23 cellular contexts compared by ENCODE assay signal in genomic region chr5:57324159-57324558, GRCh38.
DNase-seq lines count a peak whose midpoint lies in the region; ATAC-seq and TF ChIP-seq lines count a peak whose summit lies in the region.
"Had no signal": no experiment of that assay in that cellular context is flagged by ENCODE, and none has a peak within 500 bp of the region (broad histone marks: within the 10 kb centered on the region; RNA-seq: fewer than 3 reads in every experiment).

No MANE protein-coding gene starts in this region.

- peak; percentile 57 for DNase-seq in activated CD4-positive, alpha-beta T cell treated with anti-CD3 and anti-CD28 coated beads for 36 hours
- no peak for DNase-seq in activated CD4-positive, alpha-beta T cell treated with anti-CD3 and anti-CD28 coated beads, Interleukin-2, amount 10 ng/mL, durations not matched to agents 7 days and 5 days
- peak; percentile 17 for DNase-seq in DND-41
- no peak for DNase-seq in mesothelial cell of epicardium (ENCODE audit: low spot score in 2 of 2, unreplicated experiment in 2 of 2)
- DNase-seq in H7: no peak
- DNase-seq: 8988T; activated T-cell treated with anti-CD3 and anti-CD28 coated beads, Interleukin-2, amount 50 U/mL, for 72 hours; colonic mucosa; effector memory CD4-positive, alpha-beta T cell; foreskin keratinocyte; GM23248; NCI-H187 treated with DMSO at 0.1 percent for 48 hours; psoas muscle; SHP77 treated with DMSO at 0.1 percent for 48 hours had no signal

- POLR2A ChIA-PET in activated CD4-positive, alpha-beta T cell treated with anti-CD3 and anti-CD28 coated beads for 36 hours (lab: Charles Lee): no interaction called here
- POLR2A ChIA-PET in activated CD4-positive, alpha-beta T cell treated with anti-CD3 and anti-CD28 coated beads, Interleukin-2, amount 10 ng/mL, durations not matched to agents 7 days and 5 days (lab: Charles Lee): no interaction called here

- peaks cover 28% of the 10 kb centered on the region for H3K4me1 Mint-ChIP-seq in activated CD4-positive, alpha-beta T cell treated with anti-CD3 and anti-CD28 coated beads for 36 hours
- H3K4me1 Mint-ChIP-seq in activated CD4-positive, alpha-beta T cell treated with anti-CD3 and anti-CD28 coated beads, Interleukin-2, amount 10 ng/mL, durations not matched to agents 7 days and 5 days: peaks cover 6% of the 10 kb centered on the region
- peaks cover 14% of the 10 kb centered on the region for H3K4me1 Mint-ChIP-seq in activated T-helper 17 cell treated with anti-CD3 and anti-CD28 coated beads, Interleukin-2, amount 50 U/mL, for 72 hours
- peaks cover 11% of the 10 kb centered on the region for H3K4me1 Mint-ChIP-seq in mesothelial cell of epicardium

- no peaks in the 10 kb centered on the region for H3K36me3 Mint-ChIP-seq in activated CD4-positive, alpha-beta T cell treated with anti-CD3 and anti-CD28 coated beads for 36 hours (ENCODE audit: low read depth)
- no peaks in the 10 kb centered on the region for H3K36me3 Mint-ChIP-seq in activated CD4-positive, alpha-beta T cell treated with anti-CD3 and anti-CD28 coated beads, Interleukin-2, amount 10 ng/mL, durations not matched to agents 7 days and 5 days (ENCODE audit: low read depth)
- no peaks in the 10 kb centered on the region for H3K36me3 Mint-ChIP-seq in activated T-helper 17 cell treated with anti-CD3 and anti-CD28 coated beads, Interleukin-2, amount 50 U/mL, for 72 hours (ENCODE audit: low read depth)
- no peaks in the 10 kb centered on the region for H3K36me3 Mint-ChIP-seq in mesothelial cell of epicardium
- H3K36me3 Mint-ChIP-seq: CD4-positive, CD25-positive, alpha-beta regulatory T cell had no signal

- no peaks in the 10 kb centered on the region for H3K9me3 Mint-ChIP-seq in activated CD4-positive, alpha-beta T cell treated with anti-CD3 and anti-CD28 coated beads for 36 hours (ENCODE audit: low read depth)
- H3K9me3 Mint-ChIP-seq in activated CD4-positive, alpha-beta T cell treated with anti-CD3 and anti-CD28 coated beads, Interleukin-2, amount 10 ng/mL, durations not matched to agents 7 days and 5 days: no peaks in the 10 kb centered on the region
- H3K9me3 Mint-ChIP-seq in activated T-helper 17 cell treated with anti-CD3 and anti-CD28 coated beads, Interleukin-2, amount 50 U/mL, for 72 hours: peaks cover 4% of the 10 kb centered on the region
- H3K9me3 Mint-ChIP-seq in mesothelial cell of epicardium: peaks cover 6% of the 10 kb centered on the region

- H3K4me1 ChIP-seq in DND-41 (ENCODE audit: insufficient read depth, low read length): peaks cover 14% of the 10 kb centered on the region
- H3K4me1 ChIP-seq: colonic mucosa, foreskin keratinocyte, psoas muscle had no signal

- no peak overlapping the region for H3K4me3 Mint-ChIP-seq in activated CD4-positive, alpha-beta T cell treated with anti-CD3 and anti-CD28 coated beads for 36 hours
- H3K4me3 Mint-ChIP-seq in activated CD4-positive, alpha-beta T cell treated with anti-CD3 and anti-CD28 coated beads, Interleukin-2, amount 10 ng/mL, durations not matched to agents 7 days and 5 days: no peak overlapping the region
- H3K4me3 Mint-ChIP-seq in activated T-helper 17 cell treated with anti-CD3 and anti-CD28 coated beads, Interleukin-2, amount 50 U/mL, for 72 hours: no peak overlapping the region
- no peak overlapping the region for H3K4me3 Mint-ChIP-seq in mesothelial cell of epicardium
- H3K4me3 Mint-ChIP-seq: activated naive CD8-positive, alpha-beta T cell; activated T-cell treated with anti-CD3 and anti-CD28 coated beads, Interleukin-2, amount 50 U/mL, for 72 hours; CD4-positive, CD25-positive, alpha-beta regulatory T cell had no signal

- peak overlapping the region; percentile 56 for H3K27ac Mint-ChIP-seq in activated CD4-positive, alpha-beta T cell treated with anti-CD3 and anti-CD28 coated beads for 36 hours
- H3K27ac Mint-ChIP-seq in activated CD4-positive, alpha-beta T cell treated with anti-CD3 and anti-CD28 coated beads, Interleukin-2, amount 10 ng/mL, durations not matched to agents 7 days and 5 days: no peak overlapping the region
- peak overlapping the region; percentile 51 for H3K27ac Mint-ChIP-seq in activated T-helper 17 cell treated with anti-CD3 and anti-CD28 coated beads, Interleukin-2, amount 50 U/mL, for 72 hours
- H3K27ac Mint-ChIP-seq in mesothelial cell of epicardium: peak overlapping the region; percentile 41
- H3K27ac Mint-ChIP-seq: activated naive CD8-positive, alpha-beta T cell; activated T-cell treated with anti-CD3 and anti-CD28 coated beads, Interleukin-2, amount 50 U/mL, for 72 hours; CD4-positive, CD25-positive, alpha-beta regulatory T cell had no signal

- H3K36me3 ChIP-seq in DND-41 (ENCODE audit: insufficient read depth, low read length) (no peaks in the 10 kb centered on the region), H7 (replicated peaks; ENCODE audit: control insufficient read depth, insufficient read depth, low read length) (no peaks in the 10 kb centered on the region)
- H3K36me3 ChIP-seq: cardiac muscle cell, colonic mucosa, neutrophil, tibial nerve had no signal

- peaks cover 2% of the 10 kb centered on the region for H3K27me3 Mint-ChIP-seq in activated CD4-positive, alpha-beta T cell treated with anti-CD3 and anti-CD28 coated beads for 36 hours
- no peaks in the 10 kb centered on the region for H3K27me3 Mint-ChIP-seq in activated CD4-positive, alpha-beta T cell treated with anti-CD3 and anti-CD28 coated beads, Interleukin-2, amount 10 ng/mL, durations not matched to agents 7 days and 5 days
- H3K27me3 Mint-ChIP-seq in activated T-helper 17 cell treated with anti-CD3 and anti-CD28 coated beads, Interleukin-2, amount 50 U/mL, for 72 hours: peaks cover 3% of the 10 kb centered on the region
- H3K27me3 Mint-ChIP-seq in mesothelial cell of epicardium (ENCODE audit: low read depth): no peaks in the 10 kb centered on the region
- H3K27me3 Mint-ChIP-seq: activated naive CD8-positive, alpha-beta T cell had no signal

- H3K27ac ChIP-seq in DND-41 (ENCODE audit: low read length): peak overlapping the region; percentile 53
- H3K27ac ChIP-seq: cardiac muscle cell, colonic mucosa, foreskin keratinocyte, GM23248, neutrophil, psoas muscle had no signal

- peak overlapping the region; percentile 66 for H2AFZ ChIP-seq in DND-41 (ENCODE audit: low read depth, low read length)
- H2AFZ ChIP-seq: GM23248 had no signal

- ATAC-seq in activated CD4-positive, alpha-beta T cell treated with anti-CD3 and anti-CD28 coated beads for 36 hours: peak; percentile 72
- peak; percentile 57; the same call in 2 of the 3 replicates for ATAC-seq in DND-41 (ENCODE audit: insufficient read depth, low read depth)
- ATAC-seq in activated T-helper 17 cell treated with anti-CD3 and anti-CD28 coated beads, Interleukin-2, amount 50 U/mL, for 72 hours (replicated peaks): peak; percentile 69
- ATAC-seq in HG03196 (IDR thresholded peaks at IDR 0.05; ENCODE audit: unreplicated experiment): no peak
- ATAC-seq in HG02885 (IDR thresholded peaks at IDR 0.05; ENCODE audit: poor library complexity, unreplicated experiment): no peak
- ATAC-seq: foreskin keratinocyte, Panc1, psoas muscle had no signal

- intact Hi-C loops in activated CD4-positive, alpha-beta T cell treated with anti-CD3 and anti-CD28 coated beads for 36 hours (cut with DNase I, micrococcal nuclease): loop anchor here in 1 of 2 experiments (1.0 kb wide), 1 partner anchor 22 kb away; no protein-coding TSS in a partner anchor

- H4K20me1 ChIP-seq in DND-41 (ENCODE audit: insufficient read depth, low read length): no peaks in the 10 kb centered on the region

- CTCF ChIA-PET in activated CD4-positive, alpha-beta T cell treated with anti-CD3 and anti-CD28 coated beads for 36 hours (lab: Charles Lee): interaction anchor here (0.5 to 1.7 kb wide), 10 partner anchors 12 to 1143 kb away, joined by 3 to 6 read pairs (median 4); no protein-coding TSS in a partner anchor
- CTCF ChIA-PET in activated CD4-positive, alpha-beta T cell treated with anti-CD3 and anti-CD28 coated beads, Interleukin-2, amount 10 ng/mL, durations not matched to agents 7 days and 5 days (lab: Charles Lee): interaction anchor here (0.7 kb wide), 1 partner anchor 12 kb away, joined by 3 read pairs; no protein-coding TSS in a partner anchor

- H3K9ac ChIP-seq in DND-41 (ENCODE audit: low read depth, low read length): no peak overlapping the region
- H3K9ac ChIP-seq: GM23248 had no signal

- H3K27me3 ChIP-seq in DND-41 (ENCODE audit: insufficient read depth, low read length, poor library complexity) (no peaks in the 10 kb centered on the region), H7 (ENCODE audit: control insufficient read depth, insufficient read depth, low read length) (no peaks in the 10 kb centered on the region)
- H3K27me3 ChIP-seq: cardiac muscle cell, colonic mucosa, foreskin keratinocyte, neutrophil, tibial nerve had no signal

- H3K79me2 ChIP-seq in DND-41 (ENCODE audit: insufficient read depth, low read length): no peaks in the 10 kb centered on the region

- H3K4me3 ChIP-seq in DND-41 (ENCODE audit: low read depth in 1 of 2, low read length in 2 of 2): no peak overlapping the region
- H3K4me3 ChIP-seq in H7 (ENCODE audit: insufficient read depth, low read depth, low read length): no peak overlapping the region
- H3K4me3 ChIP-seq: cardiac muscle cell, colonic mucosa, GM23248, psoas muscle, tibial nerve had no signal

- H3K9me3 ChIP-seq in DND-41 (ENCODE audit: insufficient read depth, low read length, severe bottlenecking): no peaks in the 10 kb centered on the region
- H3K9me3 ChIP-seq: colonic mucosa, neutrophil, psoas muscle, tibial nerve had no signal

- H3K4me2 ChIP-seq in DND-41 (ENCODE audit: insufficient read depth, low read length): no peak overlapping the region

- no peak for TF ChIP-seq CTCF in DND-41 (IDR thresholded peaks at IDR 0.05; ENCODE audit: borderline replicate concordance, extremely low read depth, low read length, poor library complexity, severe bottlenecking)
- TF ChIP-seq CTCF in mesothelial cell of epicardium (IDR thresholded peaks at IDR 0.05; ENCODE audit: unreplicated experiment): no peak

Comparison
In these comparisons a context has a peak if more than half of its experiments do, and no peak if none do; other contexts are left out.
1. DNase-seq: peak in activated CD4-positive, alpha-beta T cell treated with anti-CD3 and anti-CD28 coated beads for 36 hours (single experiment) and DND-41 (single experiment); none in activated CD4-positive, alpha-beta T cell treated with anti-CD3 and anti-CD28 coated beads, Interleukin-2, amount 10 ng/mL, durations not matched to agents 7 days and 5 days (single experiment), mesothelial cell of epicardium (0 of 2) and H7 (single experiment).
2. ATAC-seq: peak in activated CD4-positive, alpha-beta T cell treated with anti-CD3 and anti-CD28 coated beads for 36 hours (single experiment), DND-41 (single experiment) and activated T-helper 17 cell treated with anti-CD3 and anti-CD28 coated beads, Interleukin-2, amount 50 U/mL, for 72 hours (single experiment); none in HG03196 (single experiment) and HG02885 (single experiment).